In the genomic region with DNA sequence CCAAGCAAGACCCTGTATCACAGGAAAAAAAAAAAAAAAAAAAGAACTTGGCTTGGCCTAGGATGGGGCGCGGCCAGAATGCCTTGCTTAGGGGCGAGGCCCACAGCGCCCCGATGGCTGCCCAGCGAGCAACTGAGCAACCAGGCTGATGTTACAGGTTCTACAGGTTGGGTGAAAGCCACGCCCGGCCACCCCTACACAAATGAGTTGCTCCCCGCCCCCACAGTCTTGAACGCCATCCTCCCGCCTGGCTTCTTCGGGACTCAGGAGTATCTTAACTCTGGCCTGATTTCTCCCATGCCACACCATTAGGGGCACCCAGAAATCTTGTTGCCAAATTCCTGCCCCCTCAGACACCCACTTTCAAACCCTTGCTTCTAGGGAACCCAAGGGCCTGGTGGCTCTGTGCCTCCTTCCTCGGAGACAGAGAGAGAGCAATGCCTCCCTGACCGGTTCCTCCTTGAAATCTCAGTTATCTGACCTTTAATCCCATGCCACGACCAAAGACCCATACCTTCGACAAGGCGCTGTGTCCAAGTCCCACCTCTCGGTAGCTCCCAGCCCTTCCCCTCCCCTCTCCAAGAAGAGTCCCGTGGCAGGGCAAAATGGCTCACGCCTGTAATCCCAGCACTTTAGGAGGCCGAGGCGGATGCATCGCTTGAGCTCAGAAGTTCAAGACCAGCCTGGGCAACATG, we compare ENCODE assay signal across 2 cellular contexts.
TF ChIP-seq lines count a peak whose summit lies in the region.

No MANE protein-coding gene starts in this region.

TF ChIP-seq in liver, 16 proteins besides CTCF, POLR2A, EP300 and RAD21:
- no peak for TF ChIP-seq TAF1 (conservative IDR thresholded peaks at IDR 0.05)
- TF ChIP-seq NR2F2 (IDR thresholded peaks at IDR 0.05), result no peak
- TF ChIP-seq EGR1 (IDR thresholded peaks at IDR 0.05; ENCODE audit: low read depth in 2 of 2), result no peak
- TF ChIP-seq, protein P1, sequence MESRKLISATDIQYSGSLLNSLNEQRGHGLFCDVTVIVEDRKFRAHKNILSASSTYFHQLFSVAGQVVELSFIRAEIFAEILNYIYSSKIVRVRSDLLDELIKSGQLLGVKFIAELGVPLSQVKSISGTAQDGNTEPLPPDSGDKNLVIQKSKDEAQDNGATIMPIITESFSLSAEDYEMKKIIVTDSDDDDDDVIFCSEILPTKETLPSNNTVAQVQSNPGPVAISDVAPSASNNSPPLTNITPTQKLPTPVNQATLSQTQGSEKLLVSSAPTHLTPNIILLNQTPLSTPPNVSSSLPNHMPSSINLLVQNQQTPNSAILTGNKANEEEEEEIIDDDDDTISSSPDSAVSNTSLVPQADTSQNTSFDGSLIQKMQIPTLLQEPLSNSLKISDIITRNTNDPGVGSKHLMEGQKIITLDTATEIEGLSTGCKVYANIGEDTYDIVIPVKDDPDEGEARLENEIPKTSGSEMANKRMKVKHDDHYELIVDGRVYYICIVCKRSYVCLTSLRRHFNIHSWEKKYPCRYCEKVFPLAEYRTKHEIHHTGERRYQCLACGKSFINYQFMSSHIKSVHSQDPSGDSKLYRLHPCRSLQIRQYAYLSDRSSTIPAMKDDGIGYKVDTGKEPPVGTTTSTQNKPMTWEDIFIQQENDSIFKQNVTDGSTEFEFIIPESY (IDR thresholded peaks at IDR 0.05), result no peak
- no peak for TF ChIP-seq HNF4A (conservative IDR thresholded peaks at IDR 0.05)
- TF ChIP-seq MAX (IDR thresholded peaks at IDR 0.05), result no peak
- TF ChIP-seq SP1 (IDR thresholded peaks at IDR 0.05), result no peak
- TF ChIP-seq RXRA (IDR thresholded peaks at IDR 0.05), result no peak
- TF ChIP-seq GABPA (IDR thresholded peaks at IDR 0.05 in 1 of 2, conservative IDR thresholded peaks at IDR 0.05 in 1 of 2), result no peak
- TF ChIP-seq JUND (IDR thresholded peaks at IDR 0.05), result no peak
- TF ChIP-seq FOXA1 (IDR thresholded peaks at IDR 0.05), result no peak
- no peak for TF ChIP-seq YY1 (IDR thresholded peaks at IDR 0.05)
- no peak for TF ChIP-seq HNF4G (IDR thresholded peaks at IDR 0.05)

TF ChIP-seq in HepG2, 621 proteins besides CTCF, POLR2A, EP300 and RAD21:
- TF ChIP-seq ZNF501 (CRISPR knock-in tag; IDR thresholded peaks at IDR 0.05), result no peak
- TF ChIP-seq NFKB2 (CRISPR knock-in tag; IDR thresholded peaks at IDR 0.05; ENCODE audit: borderline replicate concordance), result no peak
- no peak for TF ChIP-seq BCL6 (CRISPR knock-in tag; IDR thresholded peaks at IDR 0.05)
- TF ChIP-seq, protein P2, sequence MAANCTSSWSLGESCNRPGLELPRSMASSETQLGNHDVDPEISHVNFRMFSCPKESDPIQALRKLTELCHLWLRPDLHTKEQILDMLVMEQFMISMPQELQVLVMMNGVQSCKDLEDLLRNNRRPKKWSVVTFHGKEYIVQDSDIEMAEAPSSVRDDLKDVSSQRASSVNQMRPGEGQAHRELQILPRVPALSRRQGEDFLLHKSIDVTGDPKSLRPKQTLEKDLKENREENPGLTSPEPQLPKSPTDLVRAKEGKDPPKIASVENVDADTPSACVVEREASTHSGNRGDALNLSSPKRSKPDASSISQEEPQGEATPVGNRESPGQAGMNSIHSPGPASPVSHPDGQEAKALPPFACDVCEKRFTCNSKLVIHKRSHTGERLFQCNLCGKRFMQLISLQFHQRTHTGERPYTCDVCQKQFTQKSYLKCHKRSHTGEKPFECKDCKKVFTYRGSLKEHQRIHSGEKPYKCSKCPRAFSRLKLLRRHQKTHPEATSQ (CRISPR knock-in tag; IDR thresholded peaks at IDR 0.05; ENCODE audit: borderline replicate concordance), result no peak
- no peak for TF ChIP-seq MTERF4 (CRISPR knock-in tag; IDR thresholded peaks at IDR 0.05)
- TF ChIP-seq ZNF747 (CRISPR knock-in tag; IDR thresholded peaks at IDR 0.05; ENCODE audit: borderline replicate concordance), result no peak
- no peak for TF ChIP-seq JUND (CRISPR knock-in tag; IDR thresholded peaks at IDR 0.05)
- no peak for TF ChIP-seq NRL (CRISPR knock-in tag; IDR thresholded peaks at IDR 0.05; ENCODE audit: borderline replicate concordance)
- no peak for TF ChIP-seq ZNF772 (CRISPR knock-in tag; IDR thresholded peaks at IDR 0.05)
- no peak for TF ChIP-seq ARNTL (CRISPR knock-in tag; IDR thresholded peaks at IDR 0.05)
- TF ChIP-seq GATAD2A (CRISPR knock-in tag; IDR thresholded peaks at IDR 0.05), result no peak
- TF ChIP-seq ELF3 (CRISPR knock-in tag; IDR thresholded peaks at IDR 0.05), result no peak
- TF ChIP-seq ZNF337 (CRISPR knock-in tag; IDR thresholded peaks at IDR 0.05; ENCODE audit: borderline replicate concordance, low read depth), result no peak
- TF ChIP-seq ZEB1 (IDR thresholded peaks at IDR 0.05; ENCODE audit: insufficient replicate concordance, low read depth), result no peak
- no peak for TF ChIP-seq SP2 (CRISPR knock-in tag; IDR thresholded peaks at IDR 0.05)
- TF ChIP-seq MZF1 (CRISPR knock-in tag; IDR thresholded peaks at IDR 0.05; ENCODE audit: borderline replicate concordance), result no peak
- no peak for TF ChIP-seq ZNF776 (CRISPR knock-in tag; IDR thresholded peaks at IDR 0.05)
- no peak for TF ChIP-seq ZNF101 (CRISPR knock-in tag; IDR thresholded peaks at IDR 0.05; ENCODE audit: borderline replicate concordance, low read depth)
- TF ChIP-seq HOXA7 (CRISPR knock-in tag; IDR thresholded peaks at IDR 0.05), result no peak
